ENCODE assay signal across 8 cellular contexts in the genomic region with DNA sequence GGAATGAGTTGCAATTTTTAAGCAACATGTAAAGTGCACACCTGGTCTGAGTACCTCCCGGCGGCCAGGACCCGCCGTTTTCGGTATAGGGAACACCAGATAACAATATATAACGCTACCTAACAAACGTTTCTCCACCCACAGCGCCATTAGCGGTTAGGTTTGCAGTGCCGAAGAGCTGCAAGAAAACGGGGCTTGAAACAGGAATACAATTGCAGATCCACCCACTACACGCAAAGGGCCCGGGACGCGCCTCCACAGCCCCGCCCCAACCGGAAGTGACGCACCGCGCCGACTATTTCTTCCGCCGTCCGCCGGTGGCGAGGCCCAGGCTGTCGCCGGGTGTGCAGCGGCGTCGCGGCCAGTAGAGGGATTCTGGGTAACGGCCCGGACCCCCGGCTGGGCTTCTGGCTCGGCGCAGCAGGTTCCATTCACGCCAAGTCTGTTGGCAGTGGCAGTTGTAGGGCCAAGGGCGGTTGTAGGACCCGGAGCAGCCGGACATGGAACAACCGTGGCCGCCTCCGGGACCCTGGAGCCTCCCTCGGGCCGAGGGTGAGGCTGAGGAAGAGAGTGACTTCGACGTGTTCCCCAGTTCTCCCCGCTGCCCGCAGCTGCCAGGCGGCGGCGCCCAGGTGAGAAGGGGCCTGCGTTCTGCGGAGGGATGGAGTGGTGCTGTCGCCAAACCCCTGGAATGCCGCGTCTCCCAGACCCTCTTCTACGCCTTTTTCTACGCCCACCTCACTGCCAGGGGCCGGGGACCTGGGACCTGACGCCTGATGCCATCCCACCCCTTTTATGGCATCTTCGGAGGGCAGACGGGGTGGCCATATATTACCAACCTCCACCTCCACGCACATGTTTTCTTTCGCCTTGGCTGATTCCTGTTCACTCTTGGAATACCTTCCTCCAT. TPM values are rescaled to one million over a fixed set of nuclear protein-coding genes. Genes with fewer than 3 reads are reported as not detected.
DNase-seq lines count a peak whose midpoint lies in the region; ATAC-seq, FAIRE-seq and TF ChIP-seq lines count a peak whose summit lies in the region.

A gene (plus strand): TSS at position 302 of the 910 bp plus-strand sequence. CDS start 199 bp downstream, at position 501.

- TF ChIP-seq CTCF in left ventricle myocardium inferior (IDR thresholded peaks at IDR 0.05; ENCODE audit: borderline replicate concordance) (peak; percentile 81), progenitor cell of endocrine pancreas (IDR thresholded peaks at IDR 0.05; ENCODE audit: unreplicated experiment) (peak; percentile 77)

- POLR2A ChIA-PET in T-cell (lab: Charles Lee): interaction anchor here (0.6 to 1.0 kb wide), 10 partner anchors 12 to 1869 kb away, joined by 3 to 5 read pairs (median 3); a partner anchor contains a TSS

- H3K4me3 ChIP-seq in left ventricle myocardium inferior: peak within 1 kb of the TSS; percentile 88
- peak within 1 kb of the TSS; percentile 80 for H3K4me3 ChIP-seq in urinary bladder (ENCODE audit: low read depth, low read length)

- H3K4me1 Mint-ChIP-seq in T-cell: peaks cover 12 to 18% (median 16%) of the 10 kb centered on the region in 3 donors
- H3K4me1 Mint-ChIP-seq in progenitor cell of endocrine pancreas (ENCODE audit: low read depth): peaks cover 7% of the 10 kb centered on the region

- H3K27ac ChIP-seq in left ventricle myocardium inferior (replicated peaks) (peak within 1 kb of the TSS; percentile 95), urinary bladder (ENCODE audit: low read depth) (peak within 1 kb of the TSS; percentile 96)

- peak; percentile 84 for DNase-seq in GM12891 (ENCODE audit: insufficient read length, low spot score)
- peak; percentile 55 for DNase-seq in NCI-H1436 treated with DMSO at 0.1 percent for 48 hours (lab: John Stamatoyannopoulos, UW)
- peak; percentile 96 to 100 (median 99) for DNase-seq in T-cell
- peak; percentile 93 for DNase-seq in amniotic stem cell (lab: John Stamatoyannopoulos, UW)
- peak; percentile 99 for DNase-seq in left ventricle myocardium inferior
- DNase-seq in progenitor cell of endocrine pancreas (ENCODE audit: low spot score, unreplicated experiment): peak; percentile 97

- H3K4me1 ChIP-seq in left ventricle myocardium inferior (peaks cover 53% of the 10 kb centered on the region), urinary bladder (ENCODE audit: insufficient read depth) (no peaks in the 10 kb centered on the region)

- under 1% methylated on average over 66 of the region's 66 CpGs for WGBS in urinary bladder

- peak; percentile 97 for ATAC-seq in HG02840 (IDR thresholded peaks at IDR 0.05; ENCODE audit: low FRiP score, unreplicated experiment)
- ATAC-seq in T-cell (replicated peaks in 1 of 4): peak; percentile 93 to 95 (median 94)

- no peak within 1 kb of the TSS for H3K27ac Mint-ChIP-seq in T-cell
- no peak within 1 kb of the TSS for H3K27ac Mint-ChIP-seq in progenitor cell of endocrine pancreas

- intact Hi-C loops in left ventricle myocardium inferior (cut with micrococcal nuclease): no loop called here

- H3K36me3 ChIP-seq in left ventricle myocardium inferior: no peaks in the 10 kb centered on the region
- no peaks in the 10 kb centered on the region for H3K36me3 ChIP-seq in urinary bladder (ENCODE audit: insufficient read depth)

- FAIRE-seq in GM12891 (lab: Jason Lieb, UNC): peak; percentile 99

- H3K36me3 Mint-ChIP-seq in T-cell: peaks cover 16% of the 10 kb centered on the region
- no peaks in the 10 kb centered on the region for H3K36me3 Mint-ChIP-seq in progenitor cell of endocrine pancreas (ENCODE audit: insufficient read depth)

- H3K9me3 ChIP-seq in left ventricle myocardium inferior (replicated peaks): no peaks in the 10 kb centered on the region

- peak; percentile 96 for TF ChIP-seq POLR2A in GM12891 (IDR thresholded peaks at IDR 0.05; ENCODE audit: low read depth, low read length)

- H3K9me3 Mint-ChIP-seq in T-cell: no peaks in the 10 kb centered on the region
- H3K9me3 Mint-ChIP-seq in progenitor cell of endocrine pancreas (ENCODE audit: low read depth): no peaks in the 10 kb centered on the region

- H3K27me3 ChIP-seq in left ventricle myocardium inferior (ENCODE audit: low read depth): no peaks in the 10 kb centered on the region

- CTCF ChIA-PET in T-cell (lab: Charles Lee): interaction anchor here (0.6 to 1.4 kb wide), 9 partner anchors 12 to 75 kb away, joined by 3 to 7 read pairs (median 4); a partner anchor contains a TSS

- H3K4me3 Mint-ChIP-seq in T-cell (no peak within 1 kb of the TSS), progenitor cell of endocrine pancreas (ENCODE audit: low read depth) (no peak within 1 kb of the TSS)

- H3K27me3 Mint-ChIP-seq in T-cell: no peaks in the 10 kb centered on the region
- no peaks in the 10 kb centered on the region for H3K27me3 Mint-ChIP-seq in progenitor cell of endocrine pancreas

TF ChIP-seq in GM12891, 5 proteins besides CTCF, POLR2A, EP300 and RAD21:
- peak; percentile 94 for TF ChIP-seq POLR2AphosphoS5 (IDR thresholded peaks at IDR 0.05; ENCODE audit: low read depth, low read length)
- 0 out of 2 replicates have a peak, but pooled peaks have one; percentile 5 for TF ChIP-seq SPI1 (IDR thresholded peaks at IDR 0.05; ENCODE audit: low read depth, low read length)
- TF ChIP-seq TAF1 (IDR thresholded peaks at IDR 0.05; ENCODE audit: low read depth, low read length): peak; percentile 82
- no peak for TF ChIP-seq POU2F2 (IDR thresholded peaks at IDR 0.05; ENCODE audit: low read depth, low read length)

RNA-seq across cellular contexts. Expression of the gene that starts here (rescaled TPM):
- polyA plus RNA-seq in GM12891 (2012; ENCODE audit: low read depth, missing spikeins): 5.6 TPM
- total RNA-seq in T-cell: 10 to 100 TPM; 20.6 to 26.8 (median 23.7) TPM
- 42.4 TPM for total RNA-seq in left ventricle myocardium inferior
- total RNA-seq in progenitor cell of endocrine pancreas: 15.5 and 16.6 TPM in 2 replicates
- 23.6 TPM for total RNA-seq in urinary bladder
- 30.1 TPM for polyA plus RNA-seq in urinary bladder

Comparison
In these comparisons a context has a peak if more than half of its experiments do, and no peak if none do; other contexts are left out.
1. Peak in every context shown above with its lines: DNase-seq, ATAC-seq, H3K4me3 ChIP-seq and H3K27ac ChIP-seq.